12 cellular contexts compared by ENCODE assay signal in genomic region chr18:63178526-63178880, GRCh38.
DNase-seq lines count a peak whose midpoint lies in the region; ATAC-seq, FAIRE-seq and TF ChIP-seq lines count a peak whose summit lies in the region.
"Had no signal": no experiment of that assay in that cellular context is flagged by ENCODE, and none has a peak within 500 bp of the region (broad histone marks: within the 10 kb centered on the region; RNA-seq: fewer than 3 reads in every experiment).

No MANE protein-coding gene starts in this region.

- peak overlapping the region in 1 of 2 donors; percentile 10 for H3K27ac ChIP-seq in thoracic aorta

- no peaks in the 10 kb centered on the region for H3K27me3 ChIP-seq in thoracic aorta (replicated peaks; ENCODE audit: insufficient read depth)

- ATAC-seq in activated T-helper 17 cell treated with anti-CD3 and anti-CD28 coated beads, Interleukin-2, amount 50 U/mL, for 72 hours (replicated peaks), result no peak
- ATAC-seq in thoracic aorta (ENCODE audit: insufficient number of reproducible peaks, low FRiP score, low read depth), result no peak
- ATAC-seq in GM18861 (IDR thresholded peaks at IDR 0.05; ENCODE audit: unreplicated experiment), result no peak
- ATAC-seq: naive thymus-derived CD4-positive, alpha-beta T cell had no signal

- peaks cover 62% of the 10 kb centered on the region for H3K4me1 Mint-ChIP-seq in activated T-helper 17 cell treated with anti-CD3 and anti-CD28 coated beads, Interleukin-2, amount 50 U/mL, for 72 hours

- DNase-seq in NCI-H1092 treated with DMSO at 0.1 percent for 48 hours (lab: John Stamatoyannopoulos, UW) (peak; percentile 58), NCI-H1092 (lab: John Stamatoyannopoulos, UW) (no peak), left kidney (ENCODE audit: low read depth, low spot score) (peak; percentile 48), thoracic aorta (ENCODE audit: low spot score) (no peak), D721Med (ENCODE audit: insufficient read length, low spot score) (no peak), glomerular visceral epithelial cell (ENCODE audit: extremely low spot score) (no peak)
- DNase-seq: HFFc6; naive thymus-derived CD4-positive, alpha-beta T cell had no signal

- H3K27me3 Mint-ChIP-seq in activated T-helper 17 cell treated with anti-CD3 and anti-CD28 coated beads, Interleukin-2, amount 50 U/mL, for 72 hours, result no peaks in the 10 kb centered on the region
- H3K27me3 Mint-ChIP-seq: naive thymus-derived CD4-positive, alpha-beta T cell had no signal

- H3K9me3 Mint-ChIP-seq in activated T-helper 17 cell treated with anti-CD3 and anti-CD28 coated beads, Interleukin-2, amount 50 U/mL, for 72 hours, result no peaks in the 10 kb centered on the region
- H3K9me3 Mint-ChIP-seq: activated T-helper 1 cell treated with anti-CD3 and anti-CD28 coated beads, Interleukin-12 subunit alpha, Interleukin-12 subunit beta, Interleukin-2, Interleukin-4 antibody, amounts not matched to agents 30 ng/mL and 10 ng/mL and 1 ng/mL, durations not matched to agents 14 hours and 24 hours and 36 hours; HFFc6 had no signal

- TF ChIP-seq CTCF in thoracic aorta (IDR thresholded peaks at IDR 0.05) (no peak), D721Med (IDR thresholded peaks at IDR 0.05; ENCODE audit: insufficient read depth, missing control alignments) (no peak)

- H3K9me3 ChIP-seq in thoracic aorta, result no peaks in the 10 kb centered on the region

- peak overlapping the region; percentile 12 for H3K4me3 ChIP-seq in thoracic aorta

- FAIRE-seq in D721Med (lab: Jason Lieb, UNC), result no peak
- FAIRE-seq: A204.1 had no signal

- H3K4me1 ChIP-seq in thoracic aorta (ENCODE audit: control insufficient read depth in 1 of 2, low read depth in 2 of 2), result peaks cover 12 to 71% of the 10 kb centered on the region in 2 donors

- H3K27ac Mint-ChIP-seq in activated T-helper 17 cell treated with anti-CD3 and anti-CD28 coated beads, Interleukin-2, amount 50 U/mL, for 72 hours, result peak overlapping the region; percentile 92
- H3K27ac Mint-ChIP-seq: activated T-helper 1 cell treated with anti-CD3 and anti-CD28 coated beads, Interleukin-12 subunit alpha, Interleukin-12 subunit beta, Interleukin-2, Interleukin-4 antibody, amounts not matched to agents 30 ng/mL and 10 ng/mL and 1 ng/mL, durations not matched to agents 14 hours and 24 hours and 36 hours; HFFc6 had no signal

- H3K36me3 Mint-ChIP-seq in activated T-helper 17 cell treated with anti-CD3 and anti-CD28 coated beads, Interleukin-2, amount 50 U/mL, for 72 hours (ENCODE audit: low read depth), result peaks cover 87% of the 10 kb centered on the region

- H3K4me3 Mint-ChIP-seq in activated T-helper 17 cell treated with anti-CD3 and anti-CD28 coated beads, Interleukin-2, amount 50 U/mL, for 72 hours, result no peak overlapping the region
- H3K4me3 Mint-ChIP-seq: activated T-helper 1 cell treated with anti-CD3 and anti-CD28 coated beads, Interleukin-12 subunit alpha, Interleukin-12 subunit beta, Interleukin-2, Interleukin-4 antibody, amounts not matched to agents 30 ng/mL and 10 ng/mL and 1 ng/mL, durations not matched to agents 14 hours and 24 hours and 36 hours; naive thymus-derived CD4-positive, alpha-beta T cell had no signal

- no peaks in the 10 kb centered on the region for H3K36me3 ChIP-seq in thoracic aorta

Comparison
In these comparisons a context has a peak if more than half of its experiments do, and no peak if none do; other contexts are left out.
1. DNase-seq: peak in NCI-H1092 treated with DMSO at 0.1 percent for 48 hours (single experiment) and left kidney (single experiment); none in NCI-H1092 (single experiment), thoracic aorta (single experiment), D721Med (single experiment) and glomerular visceral epithelial cell (single experiment).